In genomic region chr16:69830534-69831211, GRCh38 we compare ENCODE assay signal across 13 cellular contexts.
DNase-seq lines count a peak whose midpoint lies in the region; ATAC-seq, FAIRE-seq and TF ChIP-seq lines count a peak whose summit lies in the region.
"Had no signal": no experiment of that assay in that cellular context is flagged by ENCODE, and none has a peak within 500 bp of the region (broad histone marks: within the 10 kb centered on the region; RNA-seq: fewer than 3 reads in every experiment).

No MANE protein-coding gene starts in this region.

- H3K79me2 ChIP-seq in PC-3 (ENCODE audit: low read length), result no peaks in the 10 kb centered on the region

- no peaks in the 10 kb centered on the region for H3K27me3 ChIP-seq in PC-3 (ENCODE audit: low read length)
- no peaks in the 10 kb centered on the region for H3K27me3 ChIP-seq in esophagus muscularis mucosa
- H3K27me3 ChIP-seq: BE2C had no signal

- H4K20me1 ChIP-seq in PC-3 (ENCODE audit: low read length), result no peaks in the 10 kb centered on the region

- no peak for TF ChIP-seq RAD21 in A549 (conservative IDR thresholded peaks at IDR 0.05 in 1 of 2, IDR thresholded peaks at IDR 0.05 in 1 of 2)

- no peaks in the 10 kb centered on the region for H3F3A ChIP-seq in PC-3 (ENCODE audit: low read length, unreplicated experiment)

- H3K9me2 ChIP-seq in PC-3 (replicated peaks; ENCODE audit: low read length), result no peaks in the 10 kb centered on the region

- ATAC-seq in A549 (peak; percentile 80 to 81; a peak in 5 of 6 replicates), PC-3 (peak; percentile 24; the same call in 1 of the 2 replicates), GM21367 (IDR thresholded peaks at IDR 0.05; ENCODE audit: unreplicated experiment) (no peak), GM19397 (IDR thresholded peaks at IDR 0.05; ENCODE audit: unreplicated experiment) (no peak)

- H3K4me1 ChIP-seq in A549, result peaks cover 51% of the 10 kb centered on the region
- H3K4me1 ChIP-seq in PC-3 (ENCODE audit: insufficient read depth, low read length), result no peaks in the 10 kb centered on the region
- H3K4me1 ChIP-seq in esophagus muscularis mucosa, result peaks cover 21 to 36% (median 33%) of the 10 kb centered on the region in 4 donors

- no peak for TF ChIP-seq CTCF in A549 (IDR thresholded peaks at IDR 0.05)
- no peak for TF ChIP-seq CTCF in PC-3 (conservative IDR thresholded peaks at IDR 0.05; ENCODE audit: low read depth, low read length)
- TF ChIP-seq CTCF in esophagus muscularis mucosa (IDR thresholded peaks at IDR 0.05), result no peak
- TF ChIP-seq CTCF in progenitor cell of endocrine pancreas (IDR thresholded peaks at IDR 0.05; ENCODE audit: unreplicated experiment), result no peak

- 42% methylated on average over 10 of the region's 10 CpGs for WGBS in A549 (ENCODE audit: missing lambda C conversion rate)
- 60% methylated on average over 10 of the region's 10 CpGs for WGBS in esophagus muscularis mucosa

- POLR2A ChIA-PET in A549 (lab: Yijun Ruan, JAX), result no interaction called here
- POLR2A ChIA-PET in PC-3 (lab: Charles Lee; ENCODE audit: unreplicated experiment), result no interaction called here

- DNase-seq in A549 (ENCODE audit: low read depth in 1 of 2, low spot score in 1 of 2) (peak; percentile 31 to 50), PC-3 (no peak), esophagus muscularis mucosa (ENCODE audit: extremely low spot score) (no peak), progenitor cell of endocrine pancreas (ENCODE audit: low spot score, unreplicated experiment) (no peak), NCI-H146 (lab: John Stamatoyannopoulos, UW) (no peak)
- DNase-seq in effector CD4-positive, alpha-beta T cell, result no peak
- DNase-seq: BE2C; MV-4-11; stimulated activated CD4-positive, alpha-beta T cell treated with anti-CD3 and anti-CD28 coated beads, Interleukin-15, amount 100 ng/mL, for 24 hours had no signal

- H3K9ac ChIP-seq in PC-3 (ENCODE audit: low read length), result no peak overlapping the region

- H3K9me3 ChIP-seq in A549 (no peaks in the 10 kb centered on the region), PC-3 (ENCODE audit: low read length) (no peaks in the 10 kb centered on the region), esophagus muscularis mucosa (no peaks in the 10 kb centered on the region)
- H3K9me3 ChIP-seq: BE2C had no signal

- CTCF ChIA-PET in A549 (lab: Yijun Ruan, JAX) (interaction anchor here (1.3 to 2.3 kb wide), 4 partner anchors 34 to 107 kb away, joined by 3 to 9 read pairs (median 5); no protein-coding TSS in a partner anchor), PC-3 (lab: Charles Lee) (no interaction called here)

- H3K4me3 ChIP-seq in A549 (peak overlapping the region; percentile 5; the same call in 1 of the 3 replicates), PC-3 (ENCODE audit: low read length) (no peak overlapping the region), esophagus muscularis mucosa (no peak overlapping the region)

- H3K36me3 Mint-ChIP-seq in progenitor cell of endocrine pancreas (ENCODE audit: insufficient read depth), result no peaks in the 10 kb centered on the region

- peak; percentile 49 for FAIRE-seq in A549 (lab: Jason Lieb, UNC)

- H3K4me2 ChIP-seq in A549 (peak overlapping the region; percentile 83), PC-3 (ENCODE audit: low read length) (no peak overlapping the region)

- BruUV-seq in PC-3 (replicated peaks; lab: Mats Ljungman, UMichigan), result no TSS peak

- H3K4me3 Mint-ChIP-seq in progenitor cell of endocrine pancreas (ENCODE audit: low read depth), result no peak overlapping the region
- H3K4me3 Mint-ChIP-seq: stimulated activated naive CD8-positive, alpha-beta T cell treated with anti-CD3 and anti-CD28 coated beads, Interleukin-15, Interleukin-2, amounts not matched to agents 100 ng/mL and 50 ng/mL, for 24 hours had no signal

- H3K9me3 Mint-ChIP-seq in progenitor cell of endocrine pancreas (ENCODE audit: low read depth), result no peaks in the 10 kb centered on the region
- H3K9me3 Mint-ChIP-seq: stimulated activated naive CD8-positive, alpha-beta T cell treated with anti-CD3 and anti-CD28 coated beads, Interleukin-15, Interleukin-2, amounts not matched to agents 100 ng/mL and 50 ng/mL, for 24 hours had no signal

- TF ChIP-seq POLR2A in A549 (IDR thresholded peaks at IDR 0.05; ENCODE audit: low read length), result no peak
- no peak for TF ChIP-seq POLR2A in esophagus muscularis mucosa (IDR thresholded peaks at IDR 0.05; ENCODE audit: low read depth)

- H3K27ac Mint-ChIP-seq in progenitor cell of endocrine pancreas, result peak overlapping the region; percentile 94
- H3K27ac Mint-ChIP-seq: stimulated activated naive CD8-positive, alpha-beta T cell treated with anti-CD3 and anti-CD28 coated beads, Interleukin-15, Interleukin-2, amounts not matched to agents 100 ng/mL and 50 ng/mL, for 24 hours had no signal

- no peak overlapping the region for H2AFZ ChIP-seq in PC-3 (ENCODE audit: low read length)

- no peaks in the 10 kb centered on the region for H3K27me3 Mint-ChIP-seq in progenitor cell of endocrine pancreas
- H3K27me3 Mint-ChIP-seq: stimulated activated naive CD8-positive, alpha-beta T cell treated with anti-CD3 and anti-CD28 coated beads, Interleukin-15, Interleukin-2, amounts not matched to agents 100 ng/mL and 50 ng/mL, for 24 hours had no signal

- H3K36me3 ChIP-seq in PC-3 (ENCODE audit: low read depth, low read length) (no peaks in the 10 kb centered on the region), esophagus muscularis mucosa (peaks cover 0 to 8% (median 1%) of the 10 kb centered on the region in 4 donors)
- H3K36me3 ChIP-seq: BE2C had no signal

- TF ChIP-seq EP300 in A549 (IDR thresholded peaks at IDR 0.05) (no peak), esophagus muscularis mucosa (IDR thresholded peaks at IDR 0.05) (no peak)

- H3K27ac ChIP-seq in A549 (peak overlapping the region; percentile 84 to 89), PC-3 (ENCODE audit: low read length) (no peak overlapping the region), esophagus muscularis mucosa (replicated peaks in 1 of 4) (peak overlapping the region in 3 of 4 donors; percentile 12 to 59 (median 24))
- H3K27ac ChIP-seq: HL-60 had no signal

- intact Hi-C loops in PC-3 (cut with micrococcal nuclease) (no loop called here), esophagus muscularis mucosa (cut with DNase I) (no loop called here)

- peaks cover 21% of the 10 kb centered on the region for H3K4me1 Mint-ChIP-seq in progenitor cell of endocrine pancreas (ENCODE audit: low read depth)

TF ChIP-seq in A549, 52 proteins besides CTCF, POLR2A, EP300 and RAD21:
- TF ChIP-seq BHLHE40 (IDR thresholded peaks at IDR 0.05; ENCODE audit: low read depth, low read length) (no peak), MAX (IDR thresholded peaks at IDR 0.05) (0 out of 2 replicates have a peak, but pooled peaks have one; percentile 35), NFE2L2 (conservative IDR thresholded peaks at IDR 0.05; ENCODE audit: low read length) (no peak), PHF8 (IDR thresholded peaks at IDR 0.05; ENCODE audit: borderline replicate concordance, low read depth) (no peak)

Comparison
In these comparisons a context has a peak if more than half of its experiments do, and no peak if none do; other contexts are left out.
1. ATAC-seq: peak in A549 (2 of 2) and PC-3 (single experiment); none in GM21367 (single experiment) and GM19397 (single experiment).
2. DNase-seq: peak in A549 (2 of 2); none in PC-3 (single experiment), esophagus muscularis mucosa (single experiment), progenitor cell of endocrine pancreas (single experiment), effector CD4-positive, alpha-beta T cell (single experiment) and NCI-H146 (single experiment).